Comparison of ENCODE assay signal across 1 cellular context in genomic region chr17:13590441-13590840, GRCh38.
TF ChIP-seq lines count a peak whose summit lies in the region.

No MANE protein-coding gene starts in this region.

TF ChIP-seq in SK-N-SH, 30 proteins besides CTCF, POLR2A, EP300 and RAD21 (continued from another document):
- no peak for TF ChIP-seq SIN3A (IDR thresholded peaks at IDR 0.05; ENCODE audit: borderline replicate concordance, low read depth, low read length)
- TF ChIP-seq TAF1 (IDR thresholded peaks at IDR 0.05; ENCODE audit: borderline replicate concordance, low read depth, low read length), result no peak
- no peak for TF ChIP-seq SMC3 (IDR thresholded peaks at IDR 0.05; ENCODE audit: low read depth, low read length)
- no peak for TF ChIP-seq YY1 (IDR thresholded peaks at IDR 0.05; ENCODE audit: low read depth)
- TF ChIP-seq ZBTB33 (IDR thresholded peaks at IDR 0.05; ENCODE audit: borderline replicate concordance, low read depth), result no peak
- TF ChIP-seq FOXM1 (IDR thresholded peaks at IDR 0.05; ENCODE audit: low read depth), result peak; percentile 53; the same call in 1 of the 2 replicates
- 0 out of 2 replicates have a peak, but pooled peaks have one; percentile 25 for TF ChIP-seq MAX (IDR thresholded peaks at IDR 0.05; ENCODE audit: low read depth)
- no peak for TF ChIP-seq MEF2A (IDR thresholded peaks at IDR 0.05; ENCODE audit: borderline replicate concordance, low read depth)
- no peak for TF ChIP-seq GABPA (IDR thresholded peaks at IDR 0.05; ENCODE audit: low read depth)
- TF ChIP-seq IRF3 (IDR thresholded peaks at IDR 0.05; ENCODE audit: low read depth, low read length), result no peak
- TF ChIP-seq NRF1 (IDR thresholded peaks at IDR 0.05; ENCODE audit: low read depth, low read length), result no peak
- TF ChIP-seq REST (IDR thresholded peaks at IDR 0.05; ENCODE audit: low read depth, low read length), result no peak
- no peak for TF ChIP-seq GATA2 (CRISPR knock-in tag; IDR thresholded peaks at IDR 0.05)
- TF ChIP-seq TEAD4 (IDR thresholded peaks at IDR 0.05; ENCODE audit: borderline replicate concordance, insufficient read depth), result no peak
- TF ChIP-seq JUND (IDR thresholded peaks at IDR 0.05), result peak; percentile 57
